Comparison of ENCODE assay signal across 14 cellular contexts in the genomic region with DNA sequence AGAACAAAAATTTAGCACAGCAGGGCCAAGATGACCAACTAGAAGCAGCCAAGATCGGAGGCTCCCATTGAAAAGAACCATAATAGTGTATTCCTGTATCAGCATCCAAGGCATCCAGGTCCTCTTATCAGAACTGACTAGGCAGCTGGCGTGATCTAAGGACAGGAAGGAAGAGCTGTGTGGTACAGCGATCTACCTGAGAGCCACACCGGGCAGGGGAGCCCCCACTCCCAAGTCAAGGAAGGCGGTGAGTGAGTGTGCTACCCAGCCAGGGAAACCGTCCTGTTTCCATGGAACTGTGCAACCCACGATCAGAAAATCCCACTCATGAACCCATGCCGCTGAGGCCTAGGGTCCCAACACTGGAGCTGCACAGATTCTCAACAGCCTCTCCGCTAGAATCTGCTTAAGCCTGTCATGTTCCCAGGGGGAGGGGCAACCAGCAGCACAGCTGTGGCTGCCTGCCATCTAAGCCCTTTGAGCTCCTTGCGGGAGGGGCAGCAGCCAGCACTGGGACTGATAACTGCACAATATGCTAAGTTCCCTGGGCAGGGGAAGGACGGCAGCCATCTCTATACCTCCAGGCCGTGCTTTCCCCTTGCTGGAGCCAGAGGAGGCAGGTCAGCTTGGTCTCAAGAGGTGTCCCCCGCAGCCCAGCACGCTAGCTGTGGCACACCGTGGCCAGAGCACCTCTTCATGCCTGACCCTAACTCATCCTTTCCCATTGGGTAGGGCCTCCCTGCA.
A peak's percentile ranks its signal among the peaks of the same experiment; 100 is the strongest.
DNase-seq lines count a peak whose midpoint lies in the region; ATAC-seq, FAIRE-seq and TF ChIP-seq lines count a peak whose summit lies in the region.
"Had no signal": no experiment of that assay in that cellular context is flagged by ENCODE, and none has a peak within 500 bp of the region (broad histone marks: within the 10 kb centered on the region; RNA-seq: fewer than 3 reads in every experiment).

No MANE protein-coding gene starts in this region.

- TF ChIP-seq RAD21 in K562 (CRISPR knock-in tag; conservative IDR thresholded peaks at IDR 0.05 in 1 of 2, IDR thresholded peaks at IDR 0.05 in 1 of 2) = no peak

- H3K79me2 ChIP-seq in K562 (ENCODE audit: control insufficient read depth, insufficient read depth, low read length) = no peaks in the 10 kb centered on the region

- peak overlapping the region; percentile 75 for H2AFZ ChIP-seq in K562 (ENCODE audit: low read depth, low read length)

- 5% methylated on average over 14 of the region's 15 CpGs for WGBS in K562 (ENCODE audit: insufficient coverage, low coverage, missing lambda C conversion rate)
- WGBS in iPS DF 6.9 (ENCODE audit: insufficient coverage, insufficient read length) = no CpG with 5 or more reads among the region's 15 CpGs
- 65 to 84% (median 67%) methylated on average over 9 to 15 of the region's 15 CpGs for WGBS in spleen, 5 donors
- WGBS in gastroesophageal sphincter (ENCODE audit: low coverage in 1 of 2), 2 donors = 56 to 91% methylated on average over 4 of the region's 15 CpGs

- no TSS peak for BruUV-seq in K562 (replicated peaks; lab: Mats Ljungman, UMichigan)

- H3K4me3 ChIP-seq in K562 (no peak overlapping the region), iPS DF 6.9 (ENCODE audit: low read length) (no peak overlapping the region), spleen (no peak overlapping the region), gastroesophageal sphincter (no peak overlapping the region)
- H3K4me3 ChIP-seq: BLaER1 treated with 17β-estradiol and CSF1 and Interleukin-3, amounts not matched to agents 10 nM and 100 nM; breast epithelium; HAP-1 had no signal

- H3K27ac ChIP-seq in K562 (ENCODE audit: extremely low read depth, low read depth, low read length) (no peak overlapping the region), iPS DF 6.9 (ENCODE audit: low read length) (no peak overlapping the region), spleen (no peak overlapping the region), gastroesophageal sphincter (no peak overlapping the region)
- H3K27ac ChIP-seq: BLaER1 treated with 17β-estradiol and CSF1 and Interleukin-3, amounts not matched to agents 10 nM and 100 nM; breast epithelium had no signal

- no peaks in the 10 kb centered on the region for H3K27me3 ChIP-seq in K562 (ENCODE audit: control insufficient read depth in 2 of 2, insufficient read depth in 2 of 2, low read length in 2 of 2)
- H3K27me3 ChIP-seq in iPS DF 6.9 (ENCODE audit: control insufficient read depth, insufficient read depth, low read length) = no peaks in the 10 kb centered on the region
- no peaks in the 10 kb centered on the region for H3K27me3 ChIP-seq in spleen (replicated peaks in 1 of 7)
- no peaks in the 10 kb centered on the region for H3K27me3 ChIP-seq in gastroesophageal sphincter
- H3K27me3 ChIP-seq: BLaER1 treated with 17β-estradiol and CSF1 and Interleukin-3, amounts not matched to agents 10 nM and 100 nM; breast epithelium had no signal

- no peak overlapping the region; a peak in 1 of 4 replicates for H3K9ac ChIP-seq in K562 (ENCODE audit: insufficient read depth in 1 of 2, low read depth in 2 of 2, low read length in 2 of 2)
- H3K9ac ChIP-seq: BLaER1 treated with 17β-estradiol and CSF1 and Interleukin-3, amounts not matched to agents 10 nM and 100 nM had no signal

- POLR2A ChIA-PET in K562 (lab: Yijun Ruan, JAX) = no interaction called here

- ATAC-seq in K562 = peak; percentile 81
- no peak for ATAC-seq in gastroesophageal sphincter
- ATAC-seq: naive thymus-derived CD8-positive, alpha-beta T cell had no signal

- H3K9me3 ChIP-seq in K562 (replicated peaks; ENCODE audit: control insufficient read depth, insufficient read depth, low read depth, low read length) = no peaks in the 10 kb centered on the region
- H3K9me3 ChIP-seq in iPS DF 6.9 (ENCODE audit: control insufficient read depth, insufficient read depth, low read length) = no peaks in the 10 kb centered on the region
- peaks cover 0 to 13% (median 0%) of the 10 kb centered on the region in 8 donors for H3K9me3 ChIP-seq in spleen
- no peaks in the 10 kb centered on the region for H3K9me3 ChIP-seq in gastroesophageal sphincter
- H3K9me3 ChIP-seq: BLaER1 treated with 17β-estradiol and CSF1 and Interleukin-3, amounts not matched to agents 10 nM and 100 nM; breast epithelium; HAP-1 had no signal

- DNase-seq in NCI-H2171 (lab: John Stamatoyannopoulos, UW) (peak; percentile 3), K562 (ENCODE audit: extremely low read depth in 1 of 4, low spot score in 3 of 4) (peak in 2 of 4 experiments; percentile 38 to 68), iPS DF 6.9 (ENCODE audit: low read depth, low spot score) (peak; percentile 5), spleen (peak; percentile 51), NAMALWA (ENCODE audit: low spot score) (no peak)
- DNase-seq in activated CD8-positive, alpha-beta memory T cell treated with anti-CD3 and anti-CD28 coated beads, Interleukin-2, amount 50 U/mL, for 48 hours = no peak
- DNase-seq: activated naive CD4-positive, alpha-beta T cell treated with anti-CD3 and anti-CD28 coated beads, Interleukin-2, amount 10 ng/mL, durations not matched to agents 7 days and 5 days; naive thymus-derived CD8-positive, alpha-beta T cell; SIG-M5; stimulated activated CD4-positive, alpha-beta T cell treated with anti-CD3 and anti-CD28 coated beads, Interleukin-2, amount 100 ng/mL, for 24 hours had no signal

- no peak for TF ChIP-seq POLR2A in K562 (conservative IDR thresholded peaks at IDR 0.05)
- TF ChIP-seq POLR2A in spleen (IDR thresholded peaks at IDR 0.05) = no peak
- TF ChIP-seq POLR2A in gastroesophageal sphincter (IDR thresholded peaks at IDR 0.05) = no peak

- CTCF ChIA-PET in K562 (lab: Yijun Ruan, JAX; ENCODE audit: low intra/inter-chr PET ratio) = no interaction called here

- no peaks in the 10 kb centered on the region for H4K20me1 ChIP-seq in K562 (replicated peaks; ENCODE audit: control insufficient read depth, insufficient read depth, low read length)
- H4K20me1 ChIP-seq: BLaER1 treated with 17β-estradiol and CSF1 and Interleukin-3, amounts not matched to agents 10 nM and 100 nM had no signal

- peak; percentile 61 for FAIRE-seq in K562 (lab: Jason Lieb, UNC)

- no peak for TF ChIP-seq EP300 in K562 (IDR thresholded peaks at IDR 0.05; ENCODE audit: low read length)
- no peak for TF ChIP-seq EP300 in gastroesophageal sphincter (IDR thresholded peaks at IDR 0.05)

- intact Hi-C loops in K562 (cut with micrococcal nuclease) = no loop called here
- intact Hi-C loops in spleen (cut with DNase I; ENCODE audit: low total_unique reads) = no loop called here

- TF ChIP-seq CTCF in K562 (IDR thresholded peaks at IDR 0.05 in 2 of 3, conservative IDR thresholded peaks at IDR 0.05 in 1 of 3; ENCODE audit: insufficient read depth in 2 of 3, low read depth in 1 of 3, low read length in 3 of 3) (no peak), spleen (IDR thresholded peaks at IDR 0.05 in 8 of 11, conservative IDR thresholded peaks at IDR 0.05 in 3 of 11) (no peak), gastroesophageal sphincter (IDR thresholded peaks at IDR 0.05) (no peak)

- no peaks in the 10 kb centered on the region for H3K9me1 ChIP-seq in K562 (ENCODE audit: control insufficient read depth, insufficient read depth, low read length)

- in situ Hi-C loops in K562 (cut with MboI) = no loop called here

- H3K4me1 ChIP-seq in K562 (replicated peaks in 1 of 2; ENCODE audit: control insufficient read depth in 2 of 2, insufficient read depth in 2 of 2, low read length in 2 of 2) (peaks cover 0 to 9% of the 10 kb centered on the region in 2 experiments; a peak in 2 of 5 replicates), iPS DF 6.9 (ENCODE audit: control insufficient read depth, insufficient read depth, low read length) (peaks cover 2% of the 10 kb centered on the region; the same call in 1 of the 2 replicates), spleen (no peaks in the 10 kb centered on the region), gastroesophageal sphincter (no peaks in the 10 kb centered on the region)
- H3K4me1 ChIP-seq: BLaER1 treated with 17β-estradiol and CSF1 and Interleukin-3, amounts not matched to agents 10 nM and 100 nM; breast epithelium; HAP-1 had no signal

- H3K36me3 ChIP-seq in K562 (ENCODE audit: control insufficient read depth, insufficient read depth, low read length) (no peaks in the 10 kb centered on the region), iPS DF 6.9 (ENCODE audit: control insufficient read depth, insufficient read depth, low read length) (no peaks in the 10 kb centered on the region), spleen (no peaks in the 10 kb centered on the region), gastroesophageal sphincter (no peaks in the 10 kb centered on the region)
- H3K36me3 ChIP-seq: BLaER1 treated with 17β-estradiol and CSF1 and Interleukin-3, amounts not matched to agents 10 nM and 100 nM; breast epithelium; HAP-1 had no signal

- H3K4me2 ChIP-seq in K562 (ENCODE audit: insufficient read depth, low read length) = peak overlapping the region; percentile 51
- H3K4me2 ChIP-seq: BLaER1 treated with 17β-estradiol and CSF1 and Interleukin-3, amounts not matched to agents 10 nM and 100 nM had no signal

TF ChIP-seq in K562, 482 proteins besides CTCF, POLR2A, EP300 and RAD21:
- TF ChIP-seq, protein P1, sequence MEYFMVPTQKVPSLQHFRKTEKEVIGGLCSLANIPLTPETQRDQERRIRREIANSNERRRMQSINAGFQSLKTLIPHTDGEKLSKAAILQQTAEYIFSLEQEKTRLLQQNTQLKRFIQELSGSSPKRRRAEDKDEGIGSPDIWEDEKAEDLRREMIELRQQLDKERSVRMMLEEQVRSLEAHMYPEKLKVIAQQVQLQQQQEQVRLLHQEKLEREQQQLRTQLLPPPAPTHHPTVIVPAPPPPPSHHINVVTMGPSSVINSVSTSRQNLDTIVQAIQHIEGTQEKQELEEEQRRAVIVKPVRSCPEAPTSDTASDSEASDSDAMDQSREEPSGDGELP (CRISPR knock-in tag; IDR thresholded peaks at IDR 0.05; ENCODE audit: borderline replicate concordance) = peak; percentile 50; the same call in 1 of the 2 replicates
- TF ChIP-seq PTRF (tag; IDR thresholded peaks at IDR 0.05) (no peak), SAFB2 (IDR thresholded peaks at IDR 0.05; ENCODE audit: borderline replicate concordance, low read depth, low read length, severe bottlenecking) (no peak), YY1 (IDR thresholded peaks at IDR 0.05; ENCODE audit: borderline replicate concordance in 1 of 3, control insufficient read depth in 1 of 3, extremely low read depth in 1 of 3, insufficient read depth in 3 of 3, insufficient read length in 1 of 3, insufficient replicate concordance in 2 of 3, low read depth in 1 of 3, low read length in 2 of 3) (peak in 2 of 3 experiments; percentile 11 to 12), CHD2 (IDR thresholded peaks at IDR 0.05; ENCODE audit: low read depth, low read length) (0 out of 2 replicates have a peak, but pooled peaks have one; percentile 22), PTTG1 (tag; IDR thresholded peaks at IDR 0.05; ENCODE audit: low read depth) (no peak)

Comparison
In these comparisons a context has a peak if more than half of its experiments do, and no peak if none do; other contexts are left out.
1. DNase-seq: peak in NCI-H2171 (single experiment), iPS DF 6.9 (single experiment) and spleen (single experiment); none in activated CD8-positive, alpha-beta memory T cell treated with anti-CD3 and anti-CD28 coated beads, Interleukin-2, amount 50 U/mL, for 48 hours (single experiment) and NAMALWA (single experiment).